Comparison of ENCODE assay signal across 30 cellular contexts in genomic region chr3:126480864-126481263, GRCh38. TPM values are rescaled to one million over a fixed set of nuclear protein-coding genes. Genes with fewer than 3 reads are reported as not detected.
DNase-seq lines count a peak whose midpoint lies in the region; ATAC-seq, FAIRE-seq and TF ChIP-seq lines count a peak whose summit lies in the region.
"Had no signal": no experiment of that assay in that cellular context is flagged by ENCODE, and none has a peak within 500 bp of the region (broad histone marks: within the 10 kb centered on the region; RNA-seq: fewer than 3 reads in every experiment).

No MANE protein-coding gene starts in this region.

- no peak overlapping the region for H3K27ac ChIP-seq in HepG2 (ENCODE audit: extremely low read length, insufficient read depth, low read length)
- H3K27ac ChIP-seq: gastrocnemius medialis, stomach, thyroid gland, WERI-Rb-1 had no signal

- H3K27ac Mint-ChIP-seq in activated naive CD4-positive, alpha-beta T cell treated with anti-CD3 and anti-CD28 coated beads, Interleukin-2, amount 10 ng/mL, durations not matched to agents 7 days and 5 days: peak overlapping the region; percentile 15
- H3K27ac Mint-ChIP-seq in stimulated activated effector memory CD8-positive, alpha-beta T cell treated with anti-CD3 and anti-CD28 coated beads, Interleukin-12 subunit alpha, Interleukin-12 subunit beta, amount 100 ng/mL, for 72 hours: peak overlapping the region; percentile 18
- no peak overlapping the region for H3K27ac Mint-ChIP-seq in activated CD4-positive, alpha-beta T cell treated with anti-CD3 and anti-CD28 coated beads, Interleukin-2, amount 10 ng/mL, durations not matched to agents 24 days and 14 days
- H3K27ac Mint-ChIP-seq: activated CD4-positive, alpha-beta T cell treated with anti-CD3 and anti-CD28 coated beads, Interleukin-2, amount 10 ng/mL, durations not matched to agents 7 days and 5 days; activated naive CD8-positive, alpha-beta T cell treated with anti-CD3 and anti-CD28 coated beads for 36 hours; CD4-positive, alpha-beta T cell had no signal

- no peaks in the 10 kb centered on the region for H3K36me3 ChIP-seq in HepG2 (replicated peaks in 1 of 2; ENCODE audit: control insufficient read depth in 1 of 2, insufficient read depth in 2 of 2, low read length in 2 of 2)
- H3K36me3 ChIP-seq: esophagus muscularis mucosa, gastrocnemius medialis, stomach, thyroid gland, WERI-Rb-1 had no signal

- CTCF ChIA-PET in activated naive CD4-positive, alpha-beta T cell treated with anti-CD3 and anti-CD28 coated beads, Interleukin-2, amount 10 ng/mL, durations not matched to agents 7 days and 5 days (lab: Charles Lee): no interaction called here
- CTCF ChIA-PET in HepG2 (lab: Yijun Ruan, JAX; ENCODE audit: low intra/inter-chr PET ratio, low total read pairs): no interaction called here

- H3K9ac ChIP-seq in HepG2 (ENCODE audit: insufficient read depth, low read depth, low read length): no peak overlapping the region

- H3K4me2 ChIP-seq in HepG2 (ENCODE audit: low read depth, low read length): peak overlapping the region; percentile 60
- H3K4me2 ChIP-seq: smooth muscle cell had no signal

- intact Hi-C loops in HepG2 (cut with micrococcal nuclease; ENCODE audit: unreplicated experiment): loop anchor here (5.0 kb wide), 1 partner anchor 36 kb away; the partner anchor contains the start of gene UROC1
- intact Hi-C loops in activated CD4-positive, alpha-beta T cell treated with anti-CD3 and anti-CD28 coated beads, Interleukin-2, amount 10 ng/mL, durations not matched to agents 24 days and 14 days (cut with micrococcal nuclease): no loop called here

- in situ Hi-C loops in HepG2 (cut with HindIII; ENCODE audit: extremely low pct_ligation_motif_present, low pct_unique_long_range_greater_than_20kb): no loop called here

- no peak overlapping the region for H3K4me3 Mint-ChIP-seq in activated naive CD4-positive, alpha-beta T cell treated with anti-CD3 and anti-CD28 coated beads, Interleukin-2, amount 10 ng/mL, durations not matched to agents 7 days and 5 days
- no peak overlapping the region for H3K4me3 Mint-ChIP-seq in stimulated activated effector memory CD8-positive, alpha-beta T cell treated with anti-CD3 and anti-CD28 coated beads, Interleukin-12 subunit alpha, Interleukin-12 subunit beta, amount 100 ng/mL, for 72 hours
- H3K4me3 Mint-ChIP-seq in activated CD4-positive, alpha-beta T cell treated with anti-CD3 and anti-CD28 coated beads, Interleukin-2, amount 10 ng/mL, durations not matched to agents 24 days and 14 days: no peak overlapping the region
- H3K4me3 Mint-ChIP-seq: activated CD4-positive, alpha-beta T cell treated with anti-CD3 and anti-CD28 coated beads, Interleukin-2, amount 10 ng/mL, durations not matched to agents 7 days and 5 days; activated naive CD8-positive, alpha-beta T cell treated with anti-CD3 and anti-CD28 coated beads for 36 hours; CD4-positive, alpha-beta T cell; H9 had no signal

- 68% methylated on average over 8 of the region's 8 CpGs for WGBS in HepG2 (ENCODE audit: low lambda C conversion rate)

- H4K20me1 ChIP-seq in HepG2 (ENCODE audit: insufficient read depth, low read length): no peaks in the 10 kb centered on the region

- DNase-seq in activated naive CD4-positive, alpha-beta T cell treated with anti-CD3 and anti-CD28 coated beads, Interleukin-2, amount 10 ng/mL, durations not matched to agents 7 days and 5 days: no peak
- DNase-seq in activated naive CD4-positive, alpha-beta T cell treated with anti-CD3 and anti-CD28 coated beads, Interleukin-2, amount 50 U/mL, for 16 hours: no peak
- DNase-seq in cerebellar cortex (ENCODE audit: low spot score) (peak; percentile 95), HepG2 (ENCODE audit: low spot score) (no peak), CD1c-positive myeloid dendritic cell (ENCODE audit: extremely low spot score) (no peak)
- no peak for DNase-seq in stimulated activated effector memory CD8-positive, alpha-beta T cell treated with anti-CD3 and anti-CD28 coated beads, Interleukin-12 subunit alpha, Interleukin-12 subunit beta, amount 100 ng/mL, for 72 hours (ENCODE audit: low spot score in 2 of 2)
- no peak for DNase-seq in activated CD4-positive, alpha-beta T cell treated with anti-CD3 and anti-CD28 coated beads, Interleukin-2, amount 10 ng/mL, durations not matched to agents 24 days and 14 days
- DNase-seq: activated CD4-positive, alpha-beta T cell treated with anti-CD3 and anti-CD28 coated beads, Interleukin-2, amount 10 ng/mL, durations not matched to agents 7 days and 5 days; activated effector memory CD4-positive, alpha-beta T cell treated with Interleukin-2 at 50 U/mL for 16 hours; activated naive CD8-positive, alpha-beta T cell treated with anti-CD3 and anti-CD28 coated beads for 36 hours; CD4-positive, alpha-beta T cell; central memory CD4-positive, alpha-beta T cell; gastrocnemius medialis; H9; Karpas-422; NCI-H1436 treated with DMSO at 0.1 percent for 48 hours; stimulated activated CD4-positive, alpha-beta T cell treated with anti-CD3 and anti-CD28 coated beads, Interleukin-2, amount 100 ng/mL, for 24 hours; stomach; thyroid gland; WERI-Rb-1 had no signal

- H3K4me1 ChIP-seq in HepG2 (ENCODE audit: insufficient read depth, low read length): peaks cover 94% of the 10 kb centered on the region
- H3K4me1 ChIP-seq: thyroid gland had no signal

- H3K4me3 ChIP-seq in HepG2 (replicated peaks in 1 of 3; ENCODE audit: insufficient read depth in 1 of 3, low read depth in 2 of 3, low read length in 3 of 3): no peak overlapping the region
- H3K4me3 ChIP-seq: esophagus muscularis mucosa, gastrocnemius medialis, smooth muscle cell, stomach, thyroid gland had no signal

- POLR2A ChIA-PET in HepG2 (lab: Yijun Ruan, JAX): interaction anchor here (1.5 kb wide), 1 partner anchor 38 kb away, joined by 10 read pairs; no protein-coding TSS in a partner anchor

- H2AFZ ChIP-seq in HepG2 (ENCODE audit: low read length): no peak overlapping the region

- TF ChIP-seq EP300 in HepG2 (IDR thresholded peaks at IDR 0.05; ENCODE audit: low read depth in 2 of 2, low read length in 2 of 2) (no peak), HepG2 (CRISPR knock-in tag; IDR thresholded peaks at IDR 0.05; ENCODE audit: borderline replicate concordance) (no peak)

- TF ChIP-seq CTCF in HepG2 (CRISPR knock-in tag; IDR thresholded peaks at IDR 0.05): no peak

- no peaks in the 10 kb centered on the region for H3K9me3 ChIP-seq in HepG2 (ENCODE audit: low read length)
- H3K9me3 ChIP-seq: esophagus muscularis mucosa, gastrocnemius medialis, stomach, thyroid gland had no signal

- no peak for FAIRE-seq in HepG2 (lab: Jason Lieb, UNC)
- FAIRE-seq: A204.1, endometrium had no signal

- H3K79me2 ChIP-seq in HepG2 (ENCODE audit: insufficient read depth, low read length): no peaks in the 10 kb centered on the region

- no peaks in the 10 kb centered on the region for H3K9me3 Mint-ChIP-seq in activated naive CD4-positive, alpha-beta T cell treated with anti-CD3 and anti-CD28 coated beads, Interleukin-2, amount 10 ng/mL, durations not matched to agents 7 days and 5 days
- no peaks in the 10 kb centered on the region for H3K9me3 Mint-ChIP-seq in stimulated activated effector memory CD8-positive, alpha-beta T cell treated with anti-CD3 and anti-CD28 coated beads, Interleukin-12 subunit alpha, Interleukin-12 subunit beta, amount 100 ng/mL, for 72 hours
- H3K9me3 Mint-ChIP-seq in activated CD4-positive, alpha-beta T cell treated with anti-CD3 and anti-CD28 coated beads, Interleukin-2, amount 10 ng/mL, durations not matched to agents 24 days and 14 days: no peaks in the 10 kb centered on the region
- H3K9me3 Mint-ChIP-seq: activated CD4-positive, alpha-beta T cell treated with anti-CD3 and anti-CD28 coated beads, Interleukin-2, amount 10 ng/mL, durations not matched to agents 7 days and 5 days; activated naive CD8-positive, alpha-beta T cell treated with anti-CD3 and anti-CD28 coated beads for 36 hours; CD4-positive, alpha-beta T cell; H9 had no signal

- peaks cover 19% of the 10 kb centered on the region for H3K27me3 Mint-ChIP-seq in activated naive CD4-positive, alpha-beta T cell treated with anti-CD3 and anti-CD28 coated beads, Interleukin-2, amount 10 ng/mL, durations not matched to agents 7 days and 5 days
- peaks cover 3% of the 10 kb centered on the region for H3K27me3 Mint-ChIP-seq in activated CD4-positive, alpha-beta T cell treated with anti-CD3 and anti-CD28 coated beads, Interleukin-2, amount 10 ng/mL, durations not matched to agents 24 days and 14 days
- H3K27me3 Mint-ChIP-seq: activated CD4-positive, alpha-beta T cell treated with anti-CD3 and anti-CD28 coated beads, Interleukin-2, amount 10 ng/mL, durations not matched to agents 7 days and 5 days; activated naive CD8-positive, alpha-beta T cell treated with anti-CD3 and anti-CD28 coated beads for 36 hours; CD4-positive, alpha-beta T cell had no signal

- BruUV-seq in HepG2 (replicated peaks; lab: Mats Ljungman, UMichigan): no TSS peak

- H3K36me3 Mint-ChIP-seq in activated naive CD4-positive, alpha-beta T cell treated with anti-CD3 and anti-CD28 coated beads, Interleukin-2, amount 10 ng/mL, durations not matched to agents 7 days and 5 days: no peaks in the 10 kb centered on the region
- H3K36me3 Mint-ChIP-seq in stimulated activated effector memory CD8-positive, alpha-beta T cell treated with anti-CD3 and anti-CD28 coated beads, Interleukin-12 subunit alpha, Interleukin-12 subunit beta, amount 100 ng/mL, for 72 hours: no peaks in the 10 kb centered on the region
- H3K36me3 Mint-ChIP-seq in activated CD4-positive, alpha-beta T cell treated with anti-CD3 and anti-CD28 coated beads, Interleukin-2, amount 10 ng/mL, durations not matched to agents 24 days and 14 days (ENCODE audit: low read depth): no peaks in the 10 kb centered on the region
- H3K36me3 Mint-ChIP-seq: activated naive CD8-positive, alpha-beta T cell treated with anti-CD3 and anti-CD28 coated beads for 36 hours had no signal

- peaks cover 11% of the 10 kb centered on the region for H3K4me1 Mint-ChIP-seq in activated naive CD4-positive, alpha-beta T cell treated with anti-CD3 and anti-CD28 coated beads, Interleukin-2, amount 10 ng/mL, durations not matched to agents 7 days and 5 days
- H3K4me1 Mint-ChIP-seq in stimulated activated effector memory CD8-positive, alpha-beta T cell treated with anti-CD3 and anti-CD28 coated beads, Interleukin-12 subunit alpha, Interleukin-12 subunit beta, amount 100 ng/mL, for 72 hours: peaks cover 12% of the 10 kb centered on the region
- H3K4me1 Mint-ChIP-seq in activated CD4-positive, alpha-beta T cell treated with anti-CD3 and anti-CD28 coated beads, Interleukin-2, amount 10 ng/mL, durations not matched to agents 24 days and 14 days: peaks cover 6% of the 10 kb centered on the region

- TF ChIP-seq RAD21 in HepG2 (CRISPR knock-in tag; IDR thresholded peaks at IDR 0.05): no peak

- TF ChIP-seq POLR2A in HepG2 (IDR thresholded peaks at IDR 0.05; ENCODE audit: insufficient read depth in 1 of 2, low read depth in 2 of 2, low read length in 2 of 2): no peak

- no peaks in the 10 kb centered on the region; a peak in 1 of 5 replicates for H3K27me3 ChIP-seq in HepG2 (ENCODE audit: control insufficient read depth in 1 of 2, insufficient read depth in 2 of 2, low read length in 2 of 2)
- H3K27me3 ChIP-seq: esophagus muscularis mucosa, gastrocnemius medialis, stomach, thyroid gland had no signal

- ATAC-seq in HepG2: no peak
- no peak for ATAC-seq in stimulated activated effector memory CD8-positive, alpha-beta T cell treated with anti-CD3 and anti-CD28 coated beads, Interleukin-12 subunit alpha, Interleukin-12 subunit beta, amount 100 ng/mL, for 72 hours
- no peak for ATAC-seq in HG02763 (IDR thresholded peaks at IDR 0.05; ENCODE audit: unreplicated experiment)
- ATAC-seq: gastrocnemius medialis had no signal

RNA-seq across cellular contexts. Expression of gene ZXDC, which starts 5.2 kb away (rescaled TPM):
- 14.7 and 21.2 TPM in 2 replicates for total RNA-seq in HepG2 (2016; rRNA removed; fragmentation: Illumina TruSeq; extraction: Trizol)
- 3.8 and 5.1 TPM in 2 replicates for total RNA-seq in HepG2 (2016; cell fraction: cytosol; rRNA removed; fragmentation: Illumina TruSeq; extraction: Trizol; ENCODE audit: low read depth)
- total RNA-seq in HepG2 (2016; cell fraction: insoluble cytoplasmic fraction; rRNA removed; fragmentation: Illumina TruSeq; extraction: Trizol): 14.1 and 20.6 TPM in 2 replicates
- 8.3 and 8.6 TPM in 2 replicates for total RNA-seq in HepG2 (2016; cell fraction: membrane; rRNA removed; fragmentation: Illumina TruSeq; extraction: Trizol)
- total RNA-seq in HepG2 (2016; cell fraction: nucleus; rRNA removed; fragmentation: Illumina TruSeq; extraction: Trizol): 34.2 and 37.1 TPM in 2 replicates
- polyA plus RNA-seq in HepG2 (2011; rRNA removed): 17.6 and 22.1 TPM in 2 replicates
- 11.0 and 12.5 TPM in 2 replicates for polyA plus RNA-seq in HepG2 (2011; cell fraction: cytosol; rRNA removed)
- 66.1 and 66.9 TPM in 2 replicates for polyA plus RNA-seq in HepG2 (2011; cell fraction: nucleus; rRNA removed)
- polyA plus RNA-seq in HepG2 (2012): 15.7 and 19.2 TPM in 2 replicates
- polyA plus RNA-seq in HepG2 (2016; cell fraction: cytosol; fragmentation: Illumina TruSeq; extraction: Trizol; ENCODE audit: low read depth): 1.2 TPM in 2 replicates
- polyA plus RNA-seq in HepG2 (2016; cell fraction: insoluble cytoplasmic fraction; fragmentation: Illumina TruSeq; extraction: Trizol; ENCODE audit: low read depth): 9.6 and 12.3 TPM in 2 replicates
- polyA plus RNA-seq in HepG2 (2016; cell fraction: membrane; fragmentation: Illumina TruSeq; extraction: Trizol; ENCODE audit: low read depth): 2.8 TPM in 2 replicates
- 46.7 and 52.0 TPM in 2 replicates for polyA plus RNA-seq in HepG2 (2016; cell fraction: nucleus; fragmentation: Illumina TruSeq; extraction: Trizol; ENCODE audit: insufficient read depth, low read depth)
- polyA minus RNA-seq in HepG2 (2011; rRNA and poly(A)+ RNA removed; ENCODE audit: low replicate concordance): 30.7 and 49.9 TPM in 2 replicates
- polyA minus RNA-seq in HepG2 (2011; cell fraction: cytosol; rRNA and poly(A)+ RNA removed): 19.2 and 20.2 TPM in 2 replicates
- 69.8 and 75.6 TPM in 2 replicates for polyA minus RNA-seq in HepG2 (2011; cell fraction: nucleus; rRNA and poly(A)+ RNA removed)
- 29.2 and 29.4 TPM in 2 replicates for total RNA-seq in activated CD4-positive, alpha-beta T cell treated with anti-CD3 and anti-CD28 coated beads, Interleukin-2, amount 10 ng/mL, durations not matched to agents 24 days and 14 days

RNA-seq across cellular contexts. Expression of gene UROC1, which starts 36.7 kb away (rescaled TPM):
- total RNA-seq in HepG2 (2016; rRNA removed; fragmentation: Illumina TruSeq; extraction: Trizol): 0.71 and 0.74 TPM in 2 replicates
- 0.09 TPM in 1 of 2 replicates, not detected in the other for total RNA-seq in HepG2 (2016; cell fraction: cytosol; rRNA removed; fragmentation: Illumina TruSeq; extraction: Trizol; ENCODE audit: low read depth)
- 0.39 and 0.97 TPM in 2 replicates for total RNA-seq in HepG2 (2016; cell fraction: insoluble cytoplasmic fraction; rRNA removed; fragmentation: Illumina TruSeq; extraction: Trizol)
- 0.24 and 0.25 TPM in 2 replicates for total RNA-seq in HepG2 (2016; cell fraction: membrane; rRNA removed; fragmentation: Illumina TruSeq; extraction: Trizol)
- total RNA-seq in HepG2 (2016; cell fraction: nucleus; rRNA removed; fragmentation: Illumina TruSeq; extraction: Trizol): 0.69 and 0.87 TPM in 2 replicates
- polyA plus RNA-seq in HepG2 (2011; rRNA removed): 1.3 and 2.0 TPM in 2 replicates
- 0.65 and 0.95 TPM in 2 replicates for polyA plus RNA-seq in HepG2 (2011; cell fraction: cytosol; rRNA removed)
- 6.6 and 8.2 TPM in 2 replicates for polyA plus RNA-seq in HepG2 (2011; cell fraction: nucleus; rRNA removed)
- 1.1 and 2.5 TPM in 2 replicates for polyA plus RNA-seq in HepG2 (2012)
- 0.12 and 0.17 TPM in 2 replicates for polyA plus RNA-seq in HepG2 (2016; cell fraction: cytosol; fragmentation: Illumina TruSeq; extraction: Trizol; ENCODE audit: low read depth)
- polyA plus RNA-seq in HepG2 (2016; cell fraction: insoluble cytoplasmic fraction; fragmentation: Illumina TruSeq; extraction: Trizol; ENCODE audit: low read depth): 0.78 and 0.88 TPM in 2 replicates
- 0.21 and 0.22 TPM in 2 replicates for polyA plus RNA-seq in HepG2 (2016; cell fraction: membrane; fragmentation: Illumina TruSeq; extraction: Trizol; ENCODE audit: low read depth)
- 2.7 and 2.8 TPM in 2 replicates for polyA plus RNA-seq in HepG2 (2016; cell fraction: nucleus; fragmentation: Illumina TruSeq; extraction: Trizol; ENCODE audit: insufficient read depth, low read depth)
- 2.2 TPM in 1 of 2 replicates, not detected in the other for polyA minus RNA-seq in HepG2 (2011; rRNA and poly(A)+ RNA removed; ENCODE audit: low replicate concordance)
- 0.53 and 0.59 TPM in 2 replicates for polyA minus RNA-seq in HepG2 (2011; cell fraction: cytosol; rRNA and poly(A)+ RNA removed)
- polyA minus RNA-seq in HepG2 (2011; cell fraction: nucleus; rRNA and poly(A)+ RNA removed): 0.75 and 1.2 TPM in 2 replicates
- not detected in 2 replicates for total RNA-seq in activated CD4-positive, alpha-beta T cell treated with anti-CD3 and anti-CD28 coated beads, Interleukin-2, amount 10 ng/mL, durations not matched to agents 24 days and 14 days
- total RNA-seq: activated CD4-positive, alpha-beta T cell treated with anti-CD3 and anti-CD28 coated beads, Interleukin-2, amount 10 ng/mL, durations not matched to agents 7 days and 5 days; activated CD8-positive, alpha-beta memory T cell treated with anti-CD3 and anti-CD28 coated beads for 36 hours; activated naive CD8-positive, alpha-beta T cell treated with anti-CD3 and anti-CD28 coated beads for 36 hours; CD4-positive, alpha-beta T cell; dermis microvascular lymphatic vessel endothelial cell; esophagus muscularis mucosa; H9; lung microvascular endothelial cell; NCI-H460; RPMI7951; smooth muscle cell; stomach; thyroid gland had no signal
- polyA plus RNA-seq: smooth muscle cell, stomach had no signal

RNA-seq across cellular contexts. Expression of gene CHST13, which starts 43.1 kb away (rescaled TPM):
- 16.1 and 43.1 TPM in 2 replicates for total RNA-seq in HepG2 (2016; rRNA removed; fragmentation: Illumina TruSeq; extraction: Trizol)
- total RNA-seq in HepG2 (2016; cell fraction: cytosol; rRNA removed; fragmentation: Illumina TruSeq; extraction: Trizol; ENCODE audit: low read depth): 8.0 and 11.1 TPM in 2 replicates
- 15.2 and 40.9 TPM in 2 replicates for total RNA-seq in HepG2 (2016; cell fraction: insoluble cytoplasmic fraction; rRNA removed; fragmentation: Illumina TruSeq; extraction: Trizol)
- 18.0 and 22.7 TPM in 2 replicates for total RNA-seq in HepG2 (2016; cell fraction: membrane; rRNA removed; fragmentation: Illumina TruSeq; extraction: Trizol)
- 29.6 and 33.9 TPM in 2 replicates for total RNA-seq in HepG2 (2016; cell fraction: nucleus; rRNA removed; fragmentation: Illumina TruSeq; extraction: Trizol)
- 32.0 and 50.7 TPM in 2 replicates for polyA plus RNA-seq in HepG2 (2011; rRNA removed)
- polyA plus RNA-seq in HepG2 (2011; cell fraction: cytosol; rRNA removed): 31.3 and 65.1 TPM in 2 replicates
- polyA plus RNA-seq in HepG2 (2011; cell fraction: nucleus; rRNA removed): 65.1 and 66.5 TPM in 2 replicates
- polyA plus RNA-seq in HepG2 (2012): 30.3 and 44.6 TPM in 2 replicates
- 10.6 and 12.9 TPM in 2 replicates for polyA plus RNA-seq in HepG2 (2016; cell fraction: cytosol; fragmentation: Illumina TruSeq; extraction: Trizol; ENCODE audit: low read depth)
- polyA plus RNA-seq in HepG2 (2016; cell fraction: insoluble cytoplasmic fraction; fragmentation: Illumina TruSeq; extraction: Trizol; ENCODE audit: low read depth): 21.1 and 21.2 TPM in 2 replicates
- polyA plus RNA-seq in HepG2 (2016; cell fraction: membrane; fragmentation: Illumina TruSeq; extraction: Trizol; ENCODE audit: low read depth): 18.9 and 20.1 TPM in 2 replicates
- polyA plus RNA-seq in HepG2 (2016; cell fraction: nucleus; fragmentation: Illumina TruSeq; extraction: Trizol; ENCODE audit: insufficient read depth, low read depth): 72.0 and 85.3 TPM in 2 replicates
- polyA minus RNA-seq in HepG2 (2011; rRNA and poly(A)+ RNA removed; ENCODE audit: low replicate concordance): 47.2 TPM in 1 of 2 replicates, not detected in the other
- polyA minus RNA-seq in HepG2 (2011; cell fraction: cytosol; rRNA and poly(A)+ RNA removed): 30.8 and 35.4 TPM in 2 replicates
- 5.7 and 6.3 TPM in 2 replicates for polyA minus RNA-seq in HepG2 (2011; cell fraction: nucleus; rRNA and poly(A)+ RNA removed)
- not detected in 2 replicates for total RNA-seq in activated CD4-positive, alpha-beta T cell treated with anti-CD3 and anti-CD28 coated beads, Interleukin-2, amount 10 ng/mL, durations not matched to agents 24 days and 14 days
- total RNA-seq: activated CD4-positive, alpha-beta T cell treated with anti-CD3 and anti-CD28 coated beads, Interleukin-2, amount 10 ng/mL, durations not matched to agents 7 days and 5 days; activated CD8-positive, alpha-beta memory T cell treated with anti-CD3 and anti-CD28 coated beads for 36 hours; activated naive CD8-positive, alpha-beta T cell treated with anti-CD3 and anti-CD28 coated beads for 36 hours; CD4-positive, alpha-beta T cell; dermis microvascular lymphatic vessel endothelial cell; lung microvascular endothelial cell; NCI-H460; RPMI7951; smooth muscle cell had no signal
- polyA plus RNA-seq: smooth muscle cell had no signal
